Comparison of ENCODE assay signal across 9 cellular contexts in genomic region chr1:154960446-154961136, GRCh38. TPM values are rescaled to one million over a fixed set of nuclear protein-coding genes. Genes with fewer than 3 reads are reported as not detected.
DNase-seq lines count a peak whose midpoint lies in the region; TF ChIP-seq lines count a peak whose summit lies in the region.
"Had no signal": no experiment of that assay in that cellular context is flagged by ENCODE, and none has a peak within 500 bp of the region (broad histone marks: within the 10 kb centered on the region; RNA-seq: fewer than 3 reads in every experiment).

No MANE protein-coding gene starts in this region.

- H3K36me3 Mint-ChIP-seq in Calu3 (ENCODE audit: insufficient read depth, unreplicated experiment) (peaks cover 90% of the 10 kb centered on the region), endothelial cell (ENCODE audit: low read depth, unreplicated experiment) (peaks cover 41% of the 10 kb centered on the region), osteocyte (ENCODE audit: unreplicated experiment) (peaks cover 14% of the 10 kb centered on the region)

- peak overlapping the region; percentile 90 for H3K4me2 ChIP-seq in PC-9

- peak overlapping the region; percentile 92 for H3K27ac Mint-ChIP-seq in Calu3 (ENCODE audit: unreplicated experiment)
- peak overlapping the region; percentile 95 for H3K27ac Mint-ChIP-seq in endothelial cell (ENCODE audit: unreplicated experiment)
- H3K27ac Mint-ChIP-seq in osteocyte (ENCODE audit: unreplicated experiment) = peak overlapping the region; percentile 46

- H3K27me3 ChIP-seq in PC-9 (ENCODE audit: insufficient read depth, low read depth) = no peaks in the 10 kb centered on the region

- peaks cover 12% of the 10 kb centered on the region; the same call in 1 of the 2 replicates for H3K36me3 ChIP-seq in PC-9 (ENCODE audit: low read depth)

- H3K4me1 Mint-ChIP-seq in Calu3 (ENCODE audit: low read depth, unreplicated experiment) (peaks cover 54% of the 10 kb centered on the region), endothelial cell (ENCODE audit: unreplicated experiment) (peaks cover 59% of the 10 kb centered on the region), osteocyte (ENCODE audit: unreplicated experiment) (peaks cover 45% of the 10 kb centered on the region)

- H3K27me3 Mint-ChIP-seq in Calu3 (ENCODE audit: unreplicated experiment) = no peaks in the 10 kb centered on the region
- peaks cover 18% of the 10 kb centered on the region for H3K27me3 Mint-ChIP-seq in endothelial cell (ENCODE audit: unreplicated experiment)
- H3K27me3 Mint-ChIP-seq in osteocyte (ENCODE audit: unreplicated experiment) = no peaks in the 10 kb centered on the region

- H3K9me2 ChIP-seq in PC-9 (ENCODE audit: insufficient read depth) = no peaks in the 10 kb centered on the region

- no peak for TF ChIP-seq CTCF in Calu3 (IDR thresholded peaks at IDR 0.05; ENCODE audit: unreplicated experiment)
- TF ChIP-seq CTCF in PC-9 (conservative IDR thresholded peaks at IDR 0.05) = no peak
- TF ChIP-seq CTCF in endothelial cell (IDR thresholded peaks at IDR 0.05; ENCODE audit: unreplicated experiment) = no peak
- no peak for TF ChIP-seq CTCF in osteocyte (IDR thresholded peaks at IDR 0.05)

- H3F3A ChIP-seq in PC-9 (ENCODE audit: insufficient read depth, low read depth) = peaks cover 45% of the 10 kb centered on the region

- intact Hi-C loops in Calu3 (cut with micrococcal nuclease; ENCODE audit: unreplicated experiment) = no loop called here
- intact Hi-C loops in PC-9 (cut with micrococcal nuclease; ENCODE audit: unreplicated experiment) = loop anchor here (2.0 to 5.0 kb wide), 3 partner anchors 42 to 90 kb away; partner anchors contain the start of genes ADAM15 and ZBTB7B

- peaks cover 12% of the 10 kb centered on the region for H3K79me2 ChIP-seq in PC-9 (ENCODE audit: low read depth)

- H3K4me3 ChIP-seq in PC-9 = peak overlapping the region; percentile 78

- no peaks in the 10 kb centered on the region for H4K20me1 ChIP-seq in PC-9 (ENCODE audit: insufficient read depth)

- H3K4me3 Mint-ChIP-seq in Calu3 (ENCODE audit: low read depth, unreplicated experiment) = peak overlapping the region; percentile 85
- peak overlapping the region; percentile 95 for H3K4me3 Mint-ChIP-seq in endothelial cell (ENCODE audit: unreplicated experiment)
- peak overlapping the region; percentile 84 for H3K4me3 Mint-ChIP-seq in osteocyte (ENCODE audit: unreplicated experiment)

- DNase-seq in Calu3 (no peak), PC-9 (no peak), endothelial cell (ENCODE audit: low spot score) (no peak), osteocyte (ENCODE audit: extremely low spot score, unreplicated experiment) (no peak), SW 1271 (lab: John Stamatoyannopoulos, UW) (no peak), iPS-NIHi7 (ENCODE audit: extremely low spot score) (no peak), 8988T (no peak), NCI-H1417 treated with DMSO at 0.1 percent for 48 hours (lab: John Stamatoyannopoulos, UW) (no peak)
- DNase-seq: HCEC 1CT had no signal

- H3K27ac ChIP-seq in PC-9 = peak overlapping the region; percentile 72; the same call in 1 of the 2 replicates

- TSS peak; percentile 40 for BruUV-seq in Calu3 (replicated peaks; lab: Mats Ljungman, UMichigan)
- BruUV-seq in PC-9 (replicated peaks; lab: Mats Ljungman, UMichigan) = TSS peak; percentile 14

- peaks cover 24% of the 10 kb centered on the region for H3K4me1 ChIP-seq in PC-9 (replicated peaks; ENCODE audit: insufficient read depth)

- no peaks in the 10 kb centered on the region for H3K9me3 ChIP-seq in PC-9 (ENCODE audit: insufficient read depth, low read depth)

- CTCF ChIA-PET in Calu3 (lab: Charles Lee) = interaction anchor here (0.6 to 1.8 kb wide), 12 partner anchors 10 to 212 kb away, joined by 3 to 15 read pairs (median 4); partner anchors contain the start of genes KRTCAP2, LENEP and SHC1
- CTCF ChIA-PET in PC-9 (lab: Charles Lee) = interaction anchor here (0.5 to 1.1 kb wide), 3 partner anchors 10 to 216 kb away, joined by 3 to 4 read pairs (median 3); partner anchors contain the start of gene SHC1

- peak overlapping the region; percentile 72; the same call in 1 of the 2 replicates for H2AFZ ChIP-seq in PC-9

- POLR2A ChIA-PET in PC-9 (lab: Charles Lee; ENCODE audit: unreplicated experiment) = interaction anchor here (1.6 kb wide), 1 partner anchor 10 kb away, joined by 18 read pairs; the partner anchor contains the start of gene SHC1

- no peaks in the 10 kb centered on the region for H3K9me3 Mint-ChIP-seq in Calu3 (ENCODE audit: low read depth, unreplicated experiment)
- no peaks in the 10 kb centered on the region for H3K9me3 Mint-ChIP-seq in endothelial cell (ENCODE audit: unreplicated experiment)
- no peaks in the 10 kb centered on the region for H3K9me3 Mint-ChIP-seq in osteocyte (ENCODE audit: unreplicated experiment)

RNA-seq across cellular contexts. Expression of gene PYGO2, which starts 1.0 kb away (rescaled TPM):
- total RNA-seq in Calu3 (2022) (43.6 and 45.6 TPM in 2 replicates), PC-9 (2021) (30.0 and 33.2 TPM in 2 replicates), endothelial cell (ENCODE audit: unreplicated experiment) (49.8 TPM), osteocyte (29.2 and 30.4 TPM in 2 replicates)

RNA-seq across cellular contexts. Expression of gene PBXIP1, which starts 4.7 kb away (rescaled TPM):
- 48.1 and 49.6 TPM in 2 replicates for total RNA-seq in Calu3 (2022)
- total RNA-seq in PC-9 (2021) = 36.3 and 40.2 TPM in 2 replicates
- total RNA-seq in endothelial cell (ENCODE audit: unreplicated experiment) = 82.1 TPM
- 90.1 and 92.6 TPM in 2 replicates for total RNA-seq in osteocyte

RNA-seq across cellular contexts. Expression of gene SHC1, which starts 10.0 kb away (rescaled TPM):
- 73.5 and 77.5 TPM in 2 replicates for total RNA-seq in Calu3 (2022)
- total RNA-seq in PC-9 (2021) = 162 and 210 TPM in 2 replicates
- 915 TPM for total RNA-seq in endothelial cell (ENCODE audit: unreplicated experiment)
- 219 and 239 TPM in 2 replicates for total RNA-seq in osteocyte

RNA-seq across cellular contexts. Expression of gene CKS1B, which starts 13.9 kb away (rescaled TPM):
- total RNA-seq in Calu3 (2022) = 182 and 230 TPM in 2 replicates
- 236 and 300 TPM in 2 replicates for total RNA-seq in PC-9 (2021)
- 48.3 TPM for total RNA-seq in endothelial cell (ENCODE audit: unreplicated experiment)
- total RNA-seq in osteocyte = 38.5 and 39.6 TPM in 2 replicates

RNA-seq across cellular contexts. Expression of gene FLAD1, which starts 22.6 kb away (rescaled TPM):
- total RNA-seq in Calu3 (2022) (74.3 and 75.1 TPM in 2 replicates), PC-9 (2021) (47.9 and 54.2 TPM in 2 replicates), endothelial cell (ENCODE audit: unreplicated experiment) (35.9 TPM), osteocyte (30.2 and 31.2 TPM in 2 replicates)
